Comparison of ENCODE assay signal across 7 cellular contexts in the genomic region with DNA sequence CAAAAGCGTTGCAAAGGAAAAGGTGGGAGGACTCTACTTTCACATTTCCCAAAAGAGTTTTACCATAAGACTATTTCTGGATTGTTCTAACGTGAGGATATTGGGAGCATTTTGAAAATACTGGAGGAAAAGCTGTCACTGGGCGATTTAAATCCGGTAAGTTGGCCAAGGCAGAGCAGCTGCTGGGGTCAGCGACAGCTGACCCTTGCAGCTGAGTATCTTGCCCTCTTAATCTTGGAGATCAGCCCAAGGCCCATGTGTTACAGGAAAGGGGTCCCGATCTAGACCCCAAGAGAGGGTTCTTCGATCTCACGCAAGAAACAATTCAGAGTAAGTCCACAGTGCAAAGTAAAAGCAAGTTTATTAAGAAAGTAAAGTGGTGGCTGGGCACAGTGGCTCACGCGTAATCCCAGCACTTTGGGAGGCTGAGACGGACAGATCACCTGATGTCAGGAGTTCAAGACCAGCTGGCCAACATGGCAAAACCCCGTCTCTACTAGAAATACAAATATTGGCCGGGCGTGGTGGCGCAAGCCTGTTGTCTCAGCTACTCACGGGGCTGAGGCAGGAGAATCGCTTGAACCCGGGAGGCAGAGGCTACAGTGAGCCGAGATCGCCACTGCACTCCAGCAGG. TPM values are rescaled to one million over a fixed set of nuclear protein-coding genes. Genes with fewer than 3 reads are reported as not detected.
DNase-seq lines count a peak whose midpoint lies in the region; ATAC-seq and TF ChIP-seq lines count a peak whose summit lies in the region.

No MANE protein-coding gene starts in this region.

- H3K9me3 Mint-ChIP-seq in activated T-cell treated with anti-CD3 and anti-CD28 coated beads, Interleukin-2, amount 50 U/mL, for 72 hours: peaks cover 1 to 3% of the 10 kb centered on the region in 2 donors

- no peak for DNase-seq in HFF-Myc (ENCODE audit: extremely low read depth, low read depth)
- DNase-seq in activated T-cell treated with anti-CD3 and anti-CD28 coated beads, Interleukin-2, amount 50 U/mL, for 72 hours: no peak
- DNase-seq in GM20000 (ENCODE audit: low spot score): no peak
- no peak for DNase-seq in GOT3 (lab: John Stamatoyannopoulos, UW)
- no peak for DNase-seq in LoVo (ENCODE audit: low spot score)

- no peak for ATAC-seq in activated T-cell treated with anti-CD3 and anti-CD28 coated beads, Interleukin-2, amount 50 U/mL, for 72 hours (replicated peaks in 1 of 2)

- H3K4me3 Mint-ChIP-seq in activated T-cell treated with anti-CD3 and anti-CD28 coated beads, Interleukin-2, amount 50 U/mL, for 72 hours: peak overlapping the region; percentile 87 to 97

- no peak for TF ChIP-seq CTCF in HFF-Myc (IDR thresholded peaks at IDR 0.05; ENCODE audit: low read depth, low read length, missing control alignments)
- no peak for TF ChIP-seq CTCF in GM20000 (IDR thresholded peaks at IDR 0.05; ENCODE audit: extremely low read depth, missing control alignments)

- H3K27ac Mint-ChIP-seq in activated T-cell treated with anti-CD3 and anti-CD28 coated beads, Interleukin-2, amount 50 U/mL, for 72 hours: peak overlapping the region; percentile 91

- peak overlapping the region; percentile 54 to 91 (median 81) for H3K27ac ChIP-seq in skin epidermis

- peaks cover 56% of the 10 kb centered on the region for H3K4me1 Mint-ChIP-seq in activated T-cell treated with anti-CD3 and anti-CD28 coated beads, Interleukin-2, amount 50 U/mL, for 72 hours (ENCODE audit: low read depth)

- H3K36me3 Mint-ChIP-seq in activated T-cell treated with anti-CD3 and anti-CD28 coated beads, Interleukin-2, amount 50 U/mL, for 72 hours (ENCODE audit: insufficient read depth in 2 of 2): peaks cover 0 to 7% of the 10 kb centered on the region in 2 donors

- H3K27me3 Mint-ChIP-seq in activated T-cell treated with anti-CD3 and anti-CD28 coated beads, Interleukin-2, amount 50 U/mL, for 72 hours (ENCODE audit: low read depth): peaks cover 5% of the 10 kb centered on the region

- H3K4me3 ChIP-seq in HFF-Myc (replicated peaks; ENCODE audit: low read depth, low read length) (peak overlapping the region; percentile 67), iPS-11a (ENCODE audit: low read depth, low read length) (peak overlapping the region; percentile 69), skin epidermis (peak overlapping the region; percentile 58 to 90 (median 77))

RNA-seq across cellular contexts. Expression of a gene that starts 1.0 kb away (rescaled TPM):
- total RNA-seq in activated T-cell treated with anti-CD3 and anti-CD28 coated beads, Interleukin-2, amount 50 U/mL, for 72 hours: 10 to 100 TPM; 10.4 to 11.3 TPM
